Comparison of ENCODE assay signal across 9 cellular contexts in genomic region chr17:61335105-61335844, GRCh38.
DNase-seq lines count a peak whose midpoint lies in the region; ATAC-seq, FAIRE-seq and TF ChIP-seq lines count a peak whose summit lies in the region.
"Had no signal": no experiment of that assay in that cellular context is flagged by ENCODE, and none has a peak within 500 bp of the region (broad histone marks: within the 10 kb centered on the region; RNA-seq: fewer than 3 reads in every experiment).

No MANE protein-coding gene starts in this region.

- H3K9ac ChIP-seq in skeletal muscle tissue (ENCODE audit: low read depth in 1 of 3, low read length in 3 of 3) = no peak overlapping the region

- H3K9me3 ChIP-seq in WERI-Rb-1 (ENCODE audit: severe bottlenecking) (no peaks in the 10 kb centered on the region), gastroesophageal sphincter (no peaks in the 10 kb centered on the region), skeletal muscle tissue (ENCODE audit: control insufficient read depth in 3 of 3, low read length in 3 of 3) (no peaks in the 10 kb centered on the region), suprapubic skin (no peaks in the 10 kb centered on the region), aorta (ENCODE audit: control insufficient read depth, low read length) (no peaks in the 10 kb centered on the region)

- TF ChIP-seq EP300 in gastroesophageal sphincter (IDR thresholded peaks at IDR 0.05) (no peak), suprapubic skin (IDR thresholded peaks at IDR 0.05) (no peak)

- H3K4me1 ChIP-seq in gastroesophageal sphincter (peaks cover 5 to 67% (median 8%) of the 10 kb centered on the region in 3 donors), skeletal muscle tissue (ENCODE audit: control insufficient read depth in 3 of 3, insufficient read depth in 3 of 3, low read length in 3 of 3) (peaks cover 2 to 19% (median 18%) of the 10 kb centered on the region in 3 donors), suprapubic skin (peaks cover 15% of the 10 kb centered on the region), aorta (ENCODE audit: control insufficient read depth in 1 of 2, insufficient read depth in 2 of 2, low read length in 2 of 2) (peaks cover 3 to 6% of the 10 kb centered on the region in 2 donors)

- H3K4me3 ChIP-seq in WERI-Rb-1 (ENCODE audit: low read depth, low read length) (no peak overlapping the region), gastroesophageal sphincter (no peak overlapping the region), skeletal muscle tissue (ENCODE audit: low read length in 3 of 3) (no peak overlapping the region), suprapubic skin (no peak overlapping the region), aorta (ENCODE audit: low read length in 2 of 2) (no peak overlapping the region)

- H3K36me3 ChIP-seq in WERI-Rb-1 (no peaks in the 10 kb centered on the region), gastroesophageal sphincter (no peaks in the 10 kb centered on the region), skeletal muscle tissue (ENCODE audit: control insufficient read depth in 3 of 3, insufficient read depth in 3 of 3, low read length in 3 of 3) (no peaks in the 10 kb centered on the region), suprapubic skin (no peaks in the 10 kb centered on the region), aorta (ENCODE audit: control insufficient read depth in 1 of 2, insufficient read depth in 2 of 2, low read length in 1 of 2) (no peaks in the 10 kb centered on the region)

- peak; percentile 67 for FAIRE-seq in HTR-8/SVneo (lab: Jason Lieb, UNC)
- FAIRE-seq: TTC549 had no signal

- DNase-seq in HTR-8/SVneo (ENCODE audit: insufficient read length, low spot score) (no peak), WERI-Rb-1 (no peak), suprapubic skin (ENCODE audit: low spot score in 2 of 2) (no peak), aorta (no peak)
- DNase-seq: activated gamma-delta T cell treated with Interleukin-2 at 50 U/mL for 16 hours had no signal

- H3K27ac ChIP-seq in WERI-Rb-1 = peak overlapping the region; percentile 66
- peak overlapping the region; percentile 41 to 85 (median 79) for H3K27ac ChIP-seq in gastroesophageal sphincter
- peak overlapping the region; percentile 25 for H3K27ac ChIP-seq in skeletal muscle tissue (ENCODE audit: low read depth, low read length)
- no peak overlapping the region for H3K27ac ChIP-seq in suprapubic skin
- no peak overlapping the region for H3K27ac ChIP-seq in aorta (ENCODE audit: low read depth in 1 of 2, low read length in 2 of 2)

- intact Hi-C loops in aorta (cut with DNase I) = loop anchor here in 1 of 2 donors (5.0 kb wide), 1 partner anchor 73 kb away; no protein-coding TSS in a partner anchor

- H3K27me3 ChIP-seq in WERI-Rb-1 (ENCODE audit: insufficient read depth, low read depth, severe bottlenecking) (no peaks in the 10 kb centered on the region), gastroesophageal sphincter (no peaks in the 10 kb centered on the region), skeletal muscle tissue (ENCODE audit: control insufficient read depth in 3 of 3, insufficient read depth in 3 of 3, low read length in 3 of 3) (no peaks in the 10 kb centered on the region), suprapubic skin (no peaks in the 10 kb centered on the region), aorta (ENCODE audit: control insufficient read depth in 1 of 2, insufficient read depth in 2 of 2, low read length in 1 of 2) (no peaks in the 10 kb centered on the region)

- TF ChIP-seq POLR2A in gastroesophageal sphincter (IDR thresholded peaks at IDR 0.05) (no peak), suprapubic skin (IDR thresholded peaks at IDR 0.05) (no peak)

- ATAC-seq in gastroesophageal sphincter (no peak), GM18868 (IDR thresholded peaks at IDR 0.05; ENCODE audit: unreplicated experiment) (no peak), aorta (ENCODE audit: low FRiP score) (no peak)

- 87% methylated on average over 6 of the region's 8 CpGs; no CpG with 5 or more reads in 1 of the 2 donors for WGBS in gastroesophageal sphincter (ENCODE audit: low coverage in 1 of 2), 2 donors
- WGBS in suprapubic skin = 87% methylated on average over 8 of the region's 8 CpGs
- 85% methylated on average over 8 of the region's 8 CpGs for WGBS in aorta, 2 donors

- no peak for TF ChIP-seq CTCF in WERI-Rb-1 (IDR thresholded peaks at IDR 0.05; ENCODE audit: low read depth, low read length)
- no peak for TF ChIP-seq CTCF in gastroesophageal sphincter (IDR thresholded peaks at IDR 0.05)
- TF ChIP-seq CTCF in suprapubic skin (IDR thresholded peaks at IDR 0.05) = no peak

Comparison
In these comparisons a context has a peak if more than half of its experiments do, and no peak if none do; other contexts are left out.
1. H3K27ac ChIP-seq: peak in WERI-Rb-1 (single experiment), gastroesophageal sphincter (4 of 4) and skeletal muscle tissue (single experiment); none in suprapubic skin (single experiment) and aorta (0 of 2).